Comparison of ENCODE assay signal across 8 cellular contexts in genomic region chr12:133130808-133131128, GRCh38. TPM values are rescaled to one million over a fixed set of nuclear protein-coding genes. Genes with fewer than 3 reads are reported as not detected.
DNase-seq lines count a peak whose midpoint lies in the region; TF ChIP-seq lines count a peak whose summit lies in the region.

No MANE protein-coding gene starts in this region.

- peaks cover 30% of the 10 kb centered on the region for H3K9me3 ChIP-seq in SU-DHL-6 (ENCODE audit: insufficient read depth, low read length)
- peaks cover 46% of the 10 kb centered on the region for H3K9me3 ChIP-seq in effector memory CD4-positive, alpha-beta T cell (ENCODE audit: control insufficient read depth, low read length)
- H3K9me3 ChIP-seq in tibial artery, result peaks cover 0 to 75% (median 48%) of the 10 kb centered on the region in 3 donors

- TF ChIP-seq CTCF in SU-DHL-6 (IDR thresholded peaks at IDR 0.05; ENCODE audit: insufficient read depth, low read length, poor library complexity, severe bottlenecking) (no peak), tibial artery (IDR thresholded peaks at IDR 0.05) (no peak)

- H3K27me3 ChIP-seq in H7 (ENCODE audit: control insufficient read depth, insufficient read depth, low read length) (no peaks in the 10 kb centered on the region), SU-DHL-6 (ENCODE audit: low read length) (no peaks in the 10 kb centered on the region), tibial artery (no peaks in the 10 kb centered on the region)
- H3K27me3 ChIP-seq in effector memory CD4-positive, alpha-beta T cell (replicated peaks; ENCODE audit: control insufficient read depth, insufficient read depth, low read length, poor library complexity, severe bottlenecking), result no peaks in the 10 kb centered on the region

- H3K4me1 ChIP-seq in effector memory CD4-positive, alpha-beta T cell (ENCODE audit: control insufficient read depth, insufficient read depth, low read length, poor library complexity, severe bottlenecking), result peaks cover 5% of the 10 kb centered on the region
- peaks cover 0 to 10% (median 2%) of the 10 kb centered on the region in 4 donors for H3K4me1 ChIP-seq in tibial artery

- H3K4me3 ChIP-seq in H7 (ENCODE audit: insufficient read depth, low read depth, low read length), result peak overlapping the region; percentile 82
- H3K4me3 ChIP-seq in SU-DHL-6 (ENCODE audit: insufficient read depth, low read length, poor library complexity, severe bottlenecking), result peak overlapping the region; percentile 74
- H3K4me3 ChIP-seq in effector memory CD4-positive, alpha-beta T cell (ENCODE audit: insufficient read depth, low read depth, low read length, poor library complexity, severe bottlenecking), result peak overlapping the region; percentile 67
- H3K4me3 ChIP-seq in tibial artery, result peak overlapping the region; percentile 68 to 86

- H3K4me2 ChIP-seq in SU-DHL-6 (ENCODE audit: low read depth, low read length, poor library complexity, severe bottlenecking), result peak overlapping the region; percentile 85

- H3K9ac ChIP-seq in SU-DHL-6 (ENCODE audit: low read length), result peak overlapping the region; percentile 73

- H3K36me3 ChIP-seq in H7 (replicated peaks; ENCODE audit: control insufficient read depth, insufficient read depth, low read length) (peaks cover 4% of the 10 kb centered on the region), SU-DHL-6 (ENCODE audit: low read length) (peaks cover 58% of the 10 kb centered on the region), tibial artery (peaks cover 54 to 71% (median 67%) of the 10 kb centered on the region in 3 donors)
- H3K36me3 ChIP-seq in effector memory CD4-positive, alpha-beta T cell (ENCODE audit: control insufficient read depth, insufficient read depth, low read length), result peaks cover 20% of the 10 kb centered on the region

- intact Hi-C loops in tibial artery (cut with DNase I; ENCODE audit: low total_unique reads), result no loop called here

- peak overlapping the region; percentile 79 for H3K27ac ChIP-seq in SU-DHL-6 (ENCODE audit: low read depth, low read length)
- peak overlapping the region; percentile 99 for H3K27ac ChIP-seq in effector memory CD4-positive, alpha-beta T cell (ENCODE audit: insufficient read depth, low read length, poor library complexity, severe bottlenecking)
- H3K27ac ChIP-seq in tibial artery, result peak overlapping the region; percentile 93 to 97

- DNase-seq in COLO668 (lab: John Stamatoyannopoulos, UW; ENCODE audit: unreplicated experiment) (peak; percentile 38), H7 (no peak), mucosa of gallbladder (ENCODE audit: low spot score) (peak; percentile 24), tibial artery (peak; percentile 38 to 73), dermis blood vessel endothelial cell (no peak), OCI-M2 (lab: John Stamatoyannopoulos, UW; ENCODE audit: unreplicated experiment) (no peak)
- DNase-seq in effector memory CD4-positive, alpha-beta T cell, result no peak

- H3K9me2 ChIP-seq in SU-DHL-6 (replicated peaks; ENCODE audit: insufficient read depth, low read length), result no peaks in the 10 kb centered on the region

- peaks cover 16% of the 10 kb centered on the region for H3K79me2 ChIP-seq in SU-DHL-6 (ENCODE audit: insufficient read depth, low read length)

- H2AFZ ChIP-seq in SU-DHL-6 (ENCODE audit: low read depth, low read length, severe bottlenecking), result peak overlapping the region; percentile 91

- no peaks in the 10 kb centered on the region for H4K20me1 ChIP-seq in SU-DHL-6 (ENCODE audit: low read depth, low read length)

- H3F3A ChIP-seq in SU-DHL-6 (ENCODE audit: insufficient read depth), result peaks cover 14% of the 10 kb centered on the region

RNA-seq across cellular contexts. Expression of gene ZNF10, which starts 0.3 kb away (rescaled TPM):
- total RNA-seq in H7 (2014; rRNA removed; shearing (Covaris generic)), result 2.2 and 5.6 TPM in 2 replicates
- total RNA-seq in mucosa of gallbladder, result 12.3 TPM
- total RNA-seq in dermis blood vessel endothelial cell, result 5.6 and 12.9 TPM in 2 replicates

RNA-seq across cellular contexts. Expression of gene ZNF891, which starts 0.7 kb away (rescaled TPM):
- 0.55 and 0.96 TPM in 2 replicates for total RNA-seq in H7 (2014; rRNA removed; shearing (Covaris generic))
- total RNA-seq in mucosa of gallbladder (2.6 TPM), dermis blood vessel endothelial cell (0.93 and 1.0 TPM in 2 replicates)

RNA-seq across cellular contexts. Expression of gene ZNF140, which starts 50.0 kb away (rescaled TPM):
- total RNA-seq in H7 (2014; rRNA removed; shearing (Covaris generic)), result 13.4 and 15.1 TPM in 2 replicates
- total RNA-seq in mucosa of gallbladder, result 17.5 TPM
- total RNA-seq in dermis blood vessel endothelial cell, result 20.1 and 22.6 TPM in 2 replicates

RNA-seq across cellular contexts. Expression of gene ZNF268, which starts 50.5 kb away (rescaled TPM):
- total RNA-seq in H7 (2014; rRNA removed; shearing (Covaris generic)), result 16.4 and 21.7 TPM in 2 replicates
- 21.5 TPM for total RNA-seq in mucosa of gallbladder
- total RNA-seq in dermis blood vessel endothelial cell, result 39.8 and 44.8 TPM in 2 replicates

Comparison
In these comparisons a context has a peak if more than half of its experiments do, and no peak if none do; other contexts are left out.
1. DNase-seq: peak in COLO668 (single experiment), mucosa of gallbladder (single experiment) and tibial artery (2 of 2); none in H7 (single experiment), effector memory CD4-positive, alpha-beta T cell (0 of 3), dermis blood vessel endothelial cell (single experiment) and OCI-M2 (single experiment).
2. Peak in every context shown above with its lines, with median percentiles within 50 percentile points of each other: H3K4me3 ChIP-seq and H3K27ac ChIP-seq.